In genomic region chr3:31165399-31165860, GRCh38 we compare ENCODE assay signal across 12 cellular contexts.
DNase-seq lines count a peak whose midpoint lies in the region; ATAC-seq and TF ChIP-seq lines count a peak whose summit lies in the region.
"Had no signal": no experiment of that assay in that cellular context is flagged by ENCODE, and none has a peak within 500 bp of the region (broad histone marks: within the 10 kb centered on the region; RNA-seq: fewer than 3 reads in every experiment).

No MANE protein-coding gene starts in this region.

- H3K79me2 ChIP-seq in mammary epithelial cell (ENCODE audit: insufficient read depth, low read length): no peaks in the 10 kb centered on the region

- peak overlapping the region; percentile 14 for H2AFZ ChIP-seq in mammary epithelial cell (ENCODE audit: low read depth, low read length)

- BruUV-seq in mammary epithelial cell (replicated peaks; lab: Mats Ljungman, UMichigan): no TSS peak

- TF ChIP-seq POLR2A in breast epithelium (IDR thresholded peaks at IDR 0.05): no peak

- H4K20me1 ChIP-seq in mammary epithelial cell (ENCODE audit: insufficient read depth, low read length): no peaks in the 10 kb centered on the region

- CTCF ChIA-PET in mammary epithelial cell (lab: Charles Lee; ENCODE audit: low non-redundant PET): no interaction called here

- ATAC-seq in GM21526 (IDR thresholded peaks at IDR 0.05; ENCODE audit: low FRiP score, unreplicated experiment): no peak
- no peak for ATAC-seq in HG03108 (IDR thresholded peaks at IDR 0.05; ENCODE audit: unreplicated experiment)
- ATAC-seq: T-helper 17 cell had no signal

- H3K4me1 ChIP-seq in mammary epithelial cell (ENCODE audit: insufficient read depth, low read length) (peaks cover 16% of the 10 kb centered on the region), breast epithelium (no peaks in the 10 kb centered on the region), tibial artery (peaks cover 0 to 46% (median 18%) of the 10 kb centered on the region in 4 donors)

- no peak for DNase-seq in mammary epithelial cell
- no peak for DNase-seq in breast epithelium (ENCODE audit: low spot score in 2 of 2)
- peak; percentile 21 for DNase-seq in amniotic epithelial cell (ENCODE audit: low read depth)
- DNase-seq in kidney tubule cell (ENCODE audit: low spot score): peak; percentile 9
- DNase-seq in tibial artery: no peak
- DNase-seq in activated CD4-positive, CD25-positive, alpha-beta regulatory T cell treated with anti-CD3 and anti-CD28 coated beads, Interleukin-2, amount 50 U/mL, for 72 hours: no peak
- DNase-seq: central memory CD4-positive, alpha-beta T cell; NCI-H526; T-helper 17 cell had no signal

- no peak overlapping the region for H3K4me2 ChIP-seq in mammary epithelial cell (ENCODE audit: insufficient read depth, low read depth, low read length)

- no peaks in the 10 kb centered on the region for H3K27me3 ChIP-seq in mammary epithelial cell (ENCODE audit: insufficient read depth, low read length)
- no peaks in the 10 kb centered on the region for H3K27me3 ChIP-seq in breast epithelium
- no peaks in the 10 kb centered on the region for H3K27me3 ChIP-seq in tibial artery
- H3K27me3 ChIP-seq: vagina had no signal

- H3K27ac ChIP-seq in mammary epithelial cell (ENCODE audit: insufficient read depth, low read depth, low read length) (no peak overlapping the region), breast epithelium (no peak overlapping the region), tibial artery (peak overlapping the region; percentile 54 to 70)
- H3K27ac ChIP-seq: vagina had no signal

- no peak overlapping the region for H3K9ac ChIP-seq in mammary epithelial cell (ENCODE audit: insufficient read depth, low read length)

- TF ChIP-seq CTCF in mammary epithelial cell (conservative IDR thresholded peaks at IDR 0.05 in 1 of 2, IDR thresholded peaks at IDR 0.05 in 1 of 2; ENCODE audit: extremely low read depth in 1 of 2, insufficient read depth in 1 of 2, low read depth in 1 of 2, low read length in 2 of 2) (no peak), breast epithelium (IDR thresholded peaks at IDR 0.05) (no peak), tibial artery (IDR thresholded peaks at IDR 0.05) (no peak)

- H3K36me3 ChIP-seq in mammary epithelial cell (ENCODE audit: insufficient read depth, low read length): no peaks in the 10 kb centered on the region
- no peaks in the 10 kb centered on the region for H3K36me3 ChIP-seq in breast epithelium
- H3K36me3 ChIP-seq in tibial artery: no peaks in the 10 kb centered on the region
- H3K36me3 ChIP-seq: vagina had no signal

- no peaks in the 10 kb centered on the region for H3K9me3 ChIP-seq in mammary epithelial cell (replicated peaks; ENCODE audit: insufficient read depth, low read length)
- H3K9me3 ChIP-seq in breast epithelium: no peaks in the 10 kb centered on the region
- H3K9me3 ChIP-seq in tibial artery: no peaks in the 10 kb centered on the region
- H3K9me3 ChIP-seq: vagina had no signal

- 93% methylated on average over 8 of the region's 8 CpGs for WGBS in mammary epithelial cell (ENCODE audit: low coverage, missing lambda C conversion rate)

- no peak overlapping the region for H3K4me3 ChIP-seq in mammary epithelial cell (replicated peaks in 1 of 3; ENCODE audit: insufficient read depth in 1 of 3, low read depth in 2 of 3, low read length in 3 of 3)
- H3K4me3 ChIP-seq in breast epithelium: no peak overlapping the region
- peak overlapping the region; percentile 5 for H3K4me3 ChIP-seq in tibial artery
- H3K4me3 ChIP-seq: vagina had no signal

- in situ Hi-C loops in mammary epithelial cell (cut with MboI; ENCODE audit: low sequenced_read_pairs in 2 of 2): no loop called here

- dilution Hi-C loops in mammary epithelial cell (cut with HindIII; ENCODE audit: low sequenced_read_pairs): no loop called here

- intact Hi-C loops in mammary epithelial cell (cut with micrococcal nuclease) (no loop called here), breast epithelium (cut with DNase I; ENCODE audit: low total_unique reads) (no loop called here), tibial artery (cut with DNase I; ENCODE audit: low total_unique reads) (no loop called here)

Comparison
In these comparisons a context has a peak if more than half of its experiments do, and no peak if none do; other contexts are left out.
1. DNase-seq: peak in amniotic epithelial cell (single experiment) and kidney tubule cell (single experiment); none in mammary epithelial cell (single experiment), breast epithelium (0 of 2), tibial artery (0 of 2) and activated CD4-positive, CD25-positive, alpha-beta regulatory T cell treated with anti-CD3 and anti-CD28 coated beads, Interleukin-2, amount 50 U/mL, for 72 hours (single experiment).
2. H3K27ac ChIP-seq: peak in tibial artery (2 of 2); none in mammary epithelial cell (single experiment) and breast epithelium (0 of 2).
3. H3K4me3 ChIP-seq: peak in tibial artery (2 of 2); none in mammary epithelial cell (0 of 3) and breast epithelium (0 of 3).